In genomic region chr11:106344392-106344791, GRCh38 we compare ENCODE assay signal across 21 cellular contexts.
DNase-seq lines count a peak whose midpoint lies in the region; ATAC-seq and TF ChIP-seq lines count a peak whose summit lies in the region.
"Had no signal": no experiment of that assay in that cellular context is flagged by ENCODE, and none has a peak within 500 bp of the region (broad histone marks: within the 10 kb centered on the region; RNA-seq: fewer than 3 reads in every experiment).

No MANE protein-coding gene starts in this region.

- H3K4me3 Mint-ChIP-seq in MCF 10A (ENCODE audit: unreplicated experiment) = no peak overlapping the region
- H3K4me3 Mint-ChIP-seq: activated CD4-positive, alpha-beta memory T cell treated with anti-CD3 and anti-CD28 coated beads for 36 hours; CD4-positive, alpha-beta T cell; immature natural killer cell had no signal

- TF ChIP-seq CTCF in MCF 10A (IDR thresholded peaks at IDR 0.05; ENCODE audit: unreplicated experiment) (no peak), breast epithelium (IDR thresholded peaks at IDR 0.05) (no peak), choroid plexus epithelial cell (conservative IDR thresholded peaks at IDR 0.05; ENCODE audit: low read depth, low read length) (no peak), heart right ventricle (IDR thresholded peaks at IDR 0.05) (no peak)

- H3K36me3 ChIP-seq in breast epithelium (no peaks in the 10 kb centered on the region), H7 (replicated peaks; ENCODE audit: control insufficient read depth, insufficient read depth, low read length) (no peaks in the 10 kb centered on the region), heart right ventricle (no peaks in the 10 kb centered on the region)
- H3K36me3 ChIP-seq: HAP-1, neutrophil, tibial nerve had no signal

- BruUV-seq in MCF 10A (replicated peaks; lab: Mats Ljungman, UMichigan) = no TSS peak

- no peaks in the 10 kb centered on the region for H3K36me3 Mint-ChIP-seq in MCF 10A (ENCODE audit: insufficient read depth, unreplicated experiment)
- H3K36me3 Mint-ChIP-seq: activated CD4-positive, alpha-beta memory T cell treated with anti-CD3 and anti-CD28 coated beads for 36 hours; immature natural killer cell had no signal

- no peaks in the 10 kb centered on the region for H3K9me3 ChIP-seq in breast epithelium
- no peaks in the 10 kb centered on the region for H3K9me3 ChIP-seq in heart right ventricle
- H3K9me3 ChIP-seq: HAP-1, neutrophil, tibial nerve had no signal

- H3K9me3 Mint-ChIP-seq in MCF 10A (ENCODE audit: unreplicated experiment) = peaks cover 4% of the 10 kb centered on the region
- H3K9me3 Mint-ChIP-seq: activated CD4-positive, alpha-beta memory T cell treated with anti-CD3 and anti-CD28 coated beads for 36 hours had no signal

- DNase-seq in MCF 10A (ENCODE audit: unreplicated experiment) (peak; percentile 33), breast epithelium (ENCODE audit: low spot score in 2 of 2) (no peak), choroid plexus epithelial cell (ENCODE audit: low read depth) (peak; percentile 90), iris pigment epithelial cell (ENCODE audit: low read depth) (peak; percentile 89), iPS-NIHi11 (ENCODE audit: low spot score) (no peak), H7 (no peak), heart right ventricle (no peak)
- DNase-seq: activated CD4-positive, alpha-beta memory T cell treated with anti-CD3 and anti-CD28 coated beads for 36 hours; CD4-positive, alpha-beta T cell; immature natural killer cell; mesendoderm; NCI-H2081; NCI-H526 treated with DMSO at 0.1 percent for 48 hours; stimulated activated CD4-positive, alpha-beta T cell treated with anti-CD3 and anti-CD28 coated beads, Interleukin-4, amount 100 ng/mL, for 24 hours had no signal

- intact Hi-C loops in MCF 10A (cut with micrococcal nuclease) = no loop called here
- intact Hi-C loops in breast epithelium (cut with DNase I; ENCODE audit: low total_unique reads) = no loop called here
- intact Hi-C loops in heart right ventricle (cut with DNase I) = no loop called here

- no peaks in the 10 kb centered on the region for H3K27me3 ChIP-seq in breast epithelium
- H3K27me3 ChIP-seq in H7 (ENCODE audit: control insufficient read depth, insufficient read depth, low read length) = no peaks in the 10 kb centered on the region
- H3K27me3 ChIP-seq in heart right ventricle = no peaks in the 10 kb centered on the region
- H3K27me3 ChIP-seq: neutrophil, tibial nerve had no signal

- CTCF ChIA-PET in MCF 10A (lab: Yijun Ruan, JAX) = no interaction called here

- 57 to 58% methylated on average over 2 of the region's 2 CpGs for WGBS in heart right ventricle, 2 donors

- H3K27ac ChIP-seq in breast epithelium (no peak overlapping the region), heart right ventricle (no peak overlapping the region)
- H3K27ac ChIP-seq: 22Rv1, neutrophil, SK-N-MC, tibial nerve had no signal

- ATAC-seq in esophagus mucosa = no peak
- no peak for ATAC-seq in heart right ventricle
- ATAC-seq: sciatic nerve had no signal

- H3K4me1 ChIP-seq in breast epithelium (no peaks in the 10 kb centered on the region), heart right ventricle (no peaks in the 10 kb centered on the region)
- H3K4me1 ChIP-seq: HAP-1, tibial nerve had no signal

- H3K4me3 ChIP-seq in breast epithelium = no peak overlapping the region
- no peak overlapping the region for H3K4me3 ChIP-seq in choroid plexus epithelial cell (ENCODE audit: low read depth, low read length)
- no peak overlapping the region for H3K4me3 ChIP-seq in H7 (ENCODE audit: insufficient read depth, low read depth, low read length)
- H3K4me3 ChIP-seq in heart right ventricle = no peak overlapping the region
- H3K4me3 ChIP-seq: HAP-1, SK-N-MC, tibial nerve had no signal

- no peaks in the 10 kb centered on the region for H3K27me3 Mint-ChIP-seq in MCF 10A (ENCODE audit: insufficient read depth, unreplicated experiment)
- H3K27me3 Mint-ChIP-seq: activated CD4-positive, alpha-beta memory T cell treated with anti-CD3 and anti-CD28 coated beads for 36 hours; CD4-positive, alpha-beta T cell had no signal

- peaks cover 6% of the 10 kb centered on the region for H3K4me1 Mint-ChIP-seq in MCF 10A (ENCODE audit: insufficient read depth, unreplicated experiment)
- H3K4me1 Mint-ChIP-seq: immature natural killer cell had no signal

- no peak for TF ChIP-seq POLR2A in breast epithelium (IDR thresholded peaks at IDR 0.05)

- POLR2A ChIA-PET in MCF 10A (lab: Yijun Ruan, JAX) = no interaction called here

- H3K27ac Mint-ChIP-seq in MCF 10A (ENCODE audit: low read depth, unreplicated experiment) = no peak overlapping the region
- H3K27ac Mint-ChIP-seq: activated CD4-positive, alpha-beta memory T cell treated with anti-CD3 and anti-CD28 coated beads for 36 hours; CD4-positive, alpha-beta T cell; immature natural killer cell had no signal

Comparison
In these comparisons a context has a peak if more than half of its experiments do, and no peak if none do; other contexts are left out.
1. DNase-seq: peak in MCF 10A (single experiment), choroid plexus epithelial cell (single experiment) and iris pigment epithelial cell (single experiment); none in breast epithelium (0 of 2), iPS-NIHi11 (single experiment), H7 (single experiment) and heart right ventricle (0 of 2).